35 cellular contexts compared by ENCODE assay signal in genomic region chr15:48343865-48344264, GRCh38.
"Had no signal": no experiment of that assay in that cellular context is flagged by ENCODE, and none has a peak within 500 bp of the region (broad histone marks: within the 10 kb centered on the region; RNA-seq: fewer than 3 reads in every experiment).

No MANE protein-coding gene starts in this region.

- H3K27ac ChIP-seq: brain microvascular endothelial cell, RWPE1, VCaP had no signal

- H3K27ac Mint-ChIP-seq: activated CD4-positive, alpha-beta memory T cell treated with anti-CD3 and anti-CD28 coated beads, Interleukin-2, amount 10 ng/mL, durations not matched to agents 7 days and 5 days; activated CD8-positive, alpha-beta memory T cell treated with anti-CD3 and anti-CD28 coated beads, Interleukin-2, amount 10 ng/mL, durations not matched to agents 7 days and 5 days; activated naive CD4-positive, alpha-beta T cell treated with anti-CD3 and anti-CD28 coated beads, Interleukin-2, amount 50 U/mL, for 72 hours; activated T-cell treated with anti-CD3 and anti-CD28 coated beads, Interleukin-2, amount 50 U/mL, for 72 hours; activated T-helper 17 cell treated with anti-CD3 and anti-CD28 coated beads, Interleukin-2, amount 50 U/mL, for 72 hours had no signal

- H3K36me3 ChIP-seq: brain microvascular endothelial cell had no signal

- H3K27me3 Mint-ChIP-seq: activated CD4-positive, alpha-beta memory T cell treated with anti-CD3 and anti-CD28 coated beads, Interleukin-2, amount 10 ng/mL, durations not matched to agents 7 days and 5 days; activated CD8-positive, alpha-beta memory T cell treated with anti-CD3 and anti-CD28 coated beads, Interleukin-2, amount 10 ng/mL, durations not matched to agents 7 days and 5 days; activated T-helper 17 cell treated with anti-CD3 and anti-CD28 coated beads, Interleukin-2, amount 50 U/mL, for 72 hours had no signal

- H3K4me3 Mint-ChIP-seq: activated CD4-positive, alpha-beta memory T cell treated with anti-CD3 and anti-CD28 coated beads, Interleukin-2, amount 10 ng/mL, durations not matched to agents 7 days and 5 days; activated CD8-positive, alpha-beta memory T cell treated with anti-CD3 and anti-CD28 coated beads, Interleukin-2, amount 10 ng/mL, durations not matched to agents 7 days and 5 days; activated T-cell treated with anti-CD3 and anti-CD28 coated beads, Interleukin-2, amount 50 U/mL, for 72 hours; activated T-helper 17 cell treated with anti-CD3 and anti-CD28 coated beads, Interleukin-2, amount 50 U/mL, for 72 hours had no signal

- FAIRE-seq: RCC 7860 had no signal

- H3K9me3 ChIP-seq: MG63 had no signal

- ATAC-seq: activated CD8-positive, alpha-beta memory T cell treated with anti-CD3 and anti-CD28 coated beads, Interleukin-2, amount 10 ng/mL, durations not matched to agents 7 days and 5 days; activated T-helper 17 cell treated with anti-CD3 and anti-CD28 coated beads, Interleukin-2, amount 50 U/mL, for 72 hours had no signal

- DNase-seq: activated CD4-positive, alpha-beta memory T cell treated with anti-CD3 and anti-CD28 coated beads, Interleukin-2, amount 10 ng/mL, durations not matched to agents 7 days and 5 days; activated CD4-positive, alpha-beta T cell treated with anti-CD3 and anti-CD28 coated beads for 1 hour; activated CD4-positive, alpha-beta T cell treated with anti-CD3 and anti-CD28 coated beads for 48 hours; activated CD4-positive, CD25-positive, alpha-beta regulatory T cell; activated CD8-positive, alpha-beta memory T cell treated with anti-CD3 and anti-CD28 coated beads for 24 hours; activated CD8-positive, alpha-beta memory T cell treated with anti-CD3 and anti-CD28 coated beads, Interleukin-2, amount 10 ng/mL, durations not matched to agents 7 days and 5 days; activated CD8-positive, alpha-beta memory T cell treated with anti-CD3 and anti-CD28 coated beads, Interleukin-2, amount 50 U/mL, for 48 hours; activated effector memory CD4-positive, alpha-beta T cell treated with anti-CD3 and anti-CD28 coated beads, Interleukin-2, amount 50 U/mL, for 16 hours; activated naive CD4-positive, alpha-beta T cell treated with Interleukin-2 at 50 U/mL for 16 hours; activated T-cell treated with anti-CD3 and anti-CD28 coated beads, Interleukin-2, amount 50 U/mL, for 72 hours; amniotic stem cell; aorta; brain microvascular endothelial cell; central memory CD4-positive, alpha-beta T cell; Kasumi-1; KG1; MG63; NCI-H1048; NCI-H1105 treated with DMSO at 0.1 percent for 48 hours; NCI-H1436; NCI-H1694; NCI-H1930; NCI-H2081 treated with DMSO at 0.1 percent for 48 hours; NCI-H226; NCI-H524 treated with DMSO at 0.1 percent for 48 hours; Right ventricle myocardium superior; SW 1271; T-helper 1 cell; T-helper 2 cell; T-helper 9 cell had no signal

- H3K27me3 ChIP-seq: brain microvascular endothelial cell, MG63 had no signal

- H3K4me3 ChIP-seq: MG63 had no signal

- H3K9me3 Mint-ChIP-seq: activated CD4-positive, alpha-beta memory T cell treated with anti-CD3 and anti-CD28 coated beads, Interleukin-2, amount 10 ng/mL, durations not matched to agents 7 days and 5 days; activated naive CD4-positive, alpha-beta T cell treated with anti-CD3 and anti-CD28 coated beads, Interleukin-2, amount 50 U/mL, for 72 hours; activated T-cell treated with anti-CD3 and anti-CD28 coated beads, Interleukin-2, amount 50 U/mL, for 72 hours; activated T-helper 17 cell treated with anti-CD3 and anti-CD28 coated beads, Interleukin-2, amount 50 U/mL, for 72 hours had no signal
